8 cellular contexts compared by ENCODE assay signal in the genomic region with DNA sequence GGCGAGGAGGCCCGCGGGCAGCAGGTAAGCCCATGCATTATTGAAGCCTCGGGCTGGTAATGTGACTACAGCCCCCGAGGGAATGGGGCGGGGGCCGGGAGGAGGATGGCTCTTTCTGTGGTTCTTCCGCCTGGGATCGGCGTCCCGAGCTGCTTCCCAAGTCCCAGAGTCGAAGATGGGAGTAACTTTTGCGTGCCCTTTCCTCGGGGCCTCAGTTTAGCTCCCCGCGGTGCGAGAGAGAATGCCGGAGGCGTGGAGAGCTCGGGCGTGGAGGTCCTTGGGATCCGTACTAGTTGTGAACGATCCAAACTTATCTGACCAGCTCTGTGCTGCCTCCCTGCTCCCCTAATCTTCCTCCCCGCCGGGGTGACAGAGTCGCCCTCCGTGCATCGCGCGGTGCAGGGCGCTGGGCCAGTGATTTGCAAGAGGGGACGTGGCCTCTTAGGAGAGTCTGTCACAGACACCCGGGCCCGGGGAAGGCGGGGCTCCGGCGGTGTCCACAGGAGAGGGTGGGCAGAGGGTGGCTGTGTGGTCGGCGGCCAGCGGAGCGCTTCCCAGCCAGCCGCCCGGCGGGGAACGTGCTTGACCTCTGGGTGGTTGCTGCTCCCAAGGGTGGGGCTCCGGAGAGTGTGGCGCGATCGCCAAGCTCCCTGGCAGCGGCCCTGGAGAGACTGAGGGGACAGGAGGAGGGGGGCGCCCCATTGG. TPM values are rescaled to one million over a fixed set of nuclear protein-coding genes. Genes with fewer than 3 reads are reported as not detected.
DNase-seq lines count a peak whose midpoint lies in the region; ATAC-seq and TF ChIP-seq lines count a peak whose summit lies in the region.

No MANE protein-coding gene starts in this region.

- H3K36me3 ChIP-seq in fibroblast of lung (ENCODE audit: control insufficient read depth, insufficient read depth, low read length) (no peaks in the 10 kb centered on the region), muscle layer of duodenum (ENCODE audit: control insufficient read depth in 1 of 2, insufficient read depth in 2 of 2, low read length in 2 of 2) (peaks cover 0 to 13% of the 10 kb centered on the region in 2 donors), tibial artery (no peaks in the 10 kb centered on the region)

- no peak overlapping the region for H2AK5ac ChIP-seq in H9 (ENCODE audit: insufficient read length, low read length)

- no peak overlapping the region for H3K4ac ChIP-seq in H9 (ENCODE audit: low read depth, low read length)

- H3K79me1 ChIP-seq in H9 (ENCODE audit: insufficient read depth, low read depth, low read length, poor library complexity, severe bottlenecking): no peaks in the 10 kb centered on the region

- H2BK12ac ChIP-seq in H9 (ENCODE audit: insufficient read length, low read depth, low read length): no peak overlapping the region

- DNase-seq in GM03348 (ENCODE audit: low spot score) (peak; percentile 80), H9 (peak; percentile 63), NCI-H226 (peak; percentile 17), fibroblast of lung (ENCODE audit: low read depth in 2 of 2) (peak; percentile 59 to 62), tibial artery (peak; percentile 79 to 92), superior temporal gyrus (ENCODE audit: extremely low spot score) (no peak)
- DNase-seq in activated T-cell treated with anti-CD3 and anti-CD28 coated beads, Interleukin-2, amount 50 U/mL, for 72 hours: peak; percentile 50 to 59

- no peak overlapping the region for H2AFZ ChIP-seq in H9 (ENCODE audit: low read length)
- peak overlapping the region; percentile 54 for H2AFZ ChIP-seq in fibroblast of lung (ENCODE audit: low read length)

- peaks cover 0 to 5% (median 2%) of the 10 kb centered on the region in 3 experiments; a peak in 4 of 7 replicates for H3K36me3 Mint-ChIP-seq in H9 (ENCODE audit: insufficient read depth in 1 of 3, low read depth in 3 of 3)
- peaks cover 0 to 6% of the 10 kb centered on the region in 2 donors for H3K36me3 Mint-ChIP-seq in activated T-cell treated with anti-CD3 and anti-CD28 coated beads, Interleukin-2, amount 50 U/mL, for 72 hours (ENCODE audit: insufficient read depth in 2 of 2)

- no CpG with 5 or more reads among the region's 51 CpGs for WGBS in H9 (ENCODE audit: extremely low coverage, insufficient read length, low lambda C conversion rate)

- H3K9me3 Mint-ChIP-seq in H9: no peaks in the 10 kb centered on the region; a peak in 2 of 5 replicates
- no peaks in the 10 kb centered on the region for H3K9me3 Mint-ChIP-seq in activated T-cell treated with anti-CD3 and anti-CD28 coated beads, Interleukin-2, amount 50 U/mL, for 72 hours

- ATAC-seq in activated T-cell treated with anti-CD3 and anti-CD28 coated beads, Interleukin-2, amount 50 U/mL, for 72 hours (replicated peaks in 1 of 2): peak; percentile 76 to 77

- peak overlapping the region; percentile 42 for H3K18ac ChIP-seq in H9 (ENCODE audit: insufficient read length, low read depth, low read length)

- H3K27ac ChIP-seq in H9 (ENCODE audit: insufficient read length, low read depth, low read length) (no peak overlapping the region), fibroblast of lung (ENCODE audit: insufficient read depth, low read length) (peak overlapping the region; percentile 79), muscle layer of duodenum (ENCODE audit: low read length) (peak overlapping the region; percentile 81), tibial artery (peak overlapping the region; percentile 95 to 96)

- H3K27me3 Mint-ChIP-seq in H9 (ENCODE audit: low read depth): peaks cover 10% of the 10 kb centered on the region
- peaks cover 32% of the 10 kb centered on the region for H3K27me3 Mint-ChIP-seq in activated T-cell treated with anti-CD3 and anti-CD28 coated beads, Interleukin-2, amount 50 U/mL, for 72 hours (ENCODE audit: low read depth)

- H3K4me3 ChIP-seq in fibroblast of lung (replicated peaks in 1 of 4; ENCODE audit: control extremely low read depth in 1 of 4, insufficient read depth in 1 of 4, low read depth in 3 of 4, low read length in 4 of 4): peak overlapping the region; percentile 45 to 92 (median 74)
- H3K4me3 ChIP-seq in muscle layer of duodenum (ENCODE audit: low read depth in 1 of 2, low read length in 2 of 2): peak overlapping the region; percentile 93 to 99
- peak overlapping the region; percentile 84 to 95 for H3K4me3 ChIP-seq in tibial artery

- intact Hi-C loops in tibial artery (cut with DNase I; ENCODE audit: low total_unique reads): loop anchor here (5.0 kb wide), 1 partner anchor 196 kb away; no protein-coding TSS in a partner anchor

- peak overlapping the region; percentile 96 to 99 for H3K4me3 Mint-ChIP-seq in H9
- H3K4me3 Mint-ChIP-seq in activated T-cell treated with anti-CD3 and anti-CD28 coated beads, Interleukin-2, amount 50 U/mL, for 72 hours: peak overlapping the region; percentile 94 to 99

- no peak overlapping the region for H2BK20ac ChIP-seq in H9 (ENCODE audit: low read depth, low read length, poor library complexity, severe bottlenecking)

- H3K4me2 ChIP-seq in H9 (ENCODE audit: insufficient read depth, insufficient read length, low read length): peak overlapping the region; percentile 92
- H3K4me2 ChIP-seq in fibroblast of lung (ENCODE audit: extremely low read depth, insufficient read depth, low read length): peak overlapping the region; percentile 71

- no peak overlapping the region for H2BK120ac ChIP-seq in H9 (ENCODE audit: low read depth, low read length, poor library complexity, severe bottlenecking)

- no peak overlapping the region for H3K56ac ChIP-seq in H9 (ENCODE audit: insufficient read length, low read depth, low read length)

- no peak overlapping the region for H2BK5ac ChIP-seq in H9 (ENCODE audit: insufficient read length, low read length)

- H4K8ac ChIP-seq in H9 (replicated peaks; ENCODE audit: insufficient read length, low read depth, low read length): no peak overlapping the region

- H3K4me1 ChIP-seq in H9 (ENCODE audit: insufficient read depth, low read length) (no peaks in the 10 kb centered on the region; the same call in 1 of the 2 replicates), fibroblast of lung (ENCODE audit: control insufficient read depth, extremely low read depth, insufficient read depth, low read length) (no peaks in the 10 kb centered on the region), muscle layer of duodenum (ENCODE audit: control insufficient read depth in 1 of 2, insufficient read depth in 2 of 2, low read length in 2 of 2) (peaks cover 0 to 10% of the 10 kb centered on the region in 2 donors), tibial artery (peaks cover 0 to 30% (median 4%) of the 10 kb centered on the region in 4 donors)

- peak overlapping the region; percentile 77 to 96 (median 86); a peak in 5 of 7 replicates for H3K27ac Mint-ChIP-seq in H9
- peak overlapping the region; percentile 39 for H3K27ac Mint-ChIP-seq in activated T-cell treated with anti-CD3 and anti-CD28 coated beads, Interleukin-2, amount 50 U/mL, for 72 hours

- H3K9ac ChIP-seq in H9 (ENCODE audit: extremely low read depth, insufficient read length, low read length) (peak overlapping the region; percentile 69), fibroblast of lung (ENCODE audit: insufficient read depth, low read length) (peak overlapping the region; percentile 86)

- no peak overlapping the region; the same call in 1 of the 2 replicates for H2BK15ac ChIP-seq in H9 (ENCODE audit: low read depth, low read length)

- H3K27me3 ChIP-seq in H9 (ENCODE audit: insufficient read depth, low read length): no peaks in the 10 kb centered on the region
- H3K27me3 ChIP-seq in fibroblast of lung (ENCODE audit: control insufficient read depth, insufficient read depth, low read length): no peaks in the 10 kb centered on the region
- no peaks in the 10 kb centered on the region for H3K27me3 ChIP-seq in muscle layer of duodenum (ENCODE audit: low read depth, low read length)
- H3K27me3 ChIP-seq in tibial artery: no peaks in the 10 kb centered on the region

- H3K9me3 ChIP-seq in H9 (ENCODE audit: control insufficient read depth, low read depth, low read length) (no peaks in the 10 kb centered on the region), fibroblast of lung (ENCODE audit: control insufficient read depth, insufficient read depth, low read depth, low read length) (no peaks in the 10 kb centered on the region), muscle layer of duodenum (ENCODE audit: control insufficient read depth in 1 of 2, low read length in 2 of 2) (no peaks in the 10 kb centered on the region), tibial artery (no peaks in the 10 kb centered on the region)

- no peak for TF ChIP-seq CTCF in H9 (conservative IDR thresholded peaks at IDR 0.05)
- TF ChIP-seq CTCF in fibroblast of lung (conservative IDR thresholded peaks at IDR 0.05 in 1 of 2, IDR thresholded peaks at IDR 0.05 in 1 of 2; ENCODE audit: low read depth in 1 of 2, low read length in 2 of 2): no peak
- peak in 1 of 2 experiments; percentile 6 for TF ChIP-seq CTCF in tibial artery (IDR thresholded peaks at IDR 0.05)

- peak overlapping the region; percentile 79; the same call in 1 of the 2 replicates for H3K14ac ChIP-seq in H9 (ENCODE audit: insufficient read depth, low read length)

- H3K23ac ChIP-seq in H9 (ENCODE audit: insufficient read length, low read depth, low read length): no peak overlapping the region

- no peak overlapping the region for H4K5ac ChIP-seq in H9 (ENCODE audit: insufficient read length, low read depth, low read length)

- H3K4me1 Mint-ChIP-seq in H9: peaks cover 18 to 20% of the 10 kb centered on the region in 2 experiments
- H3K4me1 Mint-ChIP-seq in activated T-cell treated with anti-CD3 and anti-CD28 coated beads, Interleukin-2, amount 50 U/mL, for 72 hours (ENCODE audit: low read depth): peaks cover 10% of the 10 kb centered on the region

- H3K23me2 ChIP-seq in H9 (ENCODE audit: insufficient read length, low read depth, low read length, poor library complexity, severe bottlenecking): peaks cover 21% of the 10 kb centered on the region

- H4K20me1 ChIP-seq in H9 (ENCODE audit: control insufficient read depth, insufficient read depth, insufficient read length) (no peaks in the 10 kb centered on the region), fibroblast of lung (ENCODE audit: control insufficient read depth, extremely low read depth, insufficient read depth, low read length) (no peaks in the 10 kb centered on the region)

- no peak overlapping the region for H3T11ph ChIP-seq in H9 (ENCODE audit: low read length)

- H3K79me2 ChIP-seq in H9 (ENCODE audit: insufficient read depth, low read length): 0 out of 2 replicates have a peak, but pooled peaks cover 2% of the 10 kb centered on the region
- H3K79me2 ChIP-seq in fibroblast of lung (ENCODE audit: control insufficient read depth, insufficient read depth, low read length): peaks cover 29% of the 10 kb centered on the region

- no peak overlapping the region for H4K91ac ChIP-seq in H9 (ENCODE audit: insufficient read length, low read depth, low read length)

RNA-seq across cellular contexts. Expression of a gene that starts 0.8 kb away (rescaled TPM):
- total RNA-seq in H9 (2021) (79.7 and 82.3 TPM in 2 replicates), fibroblast of lung (93.2 and 130 TPM in 2 replicates)
- 10 to 100 TPM; 62.9 to 76.4 TPM for total RNA-seq in activated T-cell treated with anti-CD3 and anti-CD28 coated beads, Interleukin-2, amount 50 U/mL, for 72 hours
- 37.8 and 43.9 TPM in 2 replicates for polyA plus RNA-seq in fibroblast of lung
- polyA plus RNA-seq in fibroblast of lung (2012): 25.5 and 37.2 TPM in 2 replicates
- 72.9 and 86.0 TPM in 2 replicates for polyA minus RNA-seq in fibroblast of lung (ENCODE audit: low replicate concordance)
